In the genomic region with DNA sequence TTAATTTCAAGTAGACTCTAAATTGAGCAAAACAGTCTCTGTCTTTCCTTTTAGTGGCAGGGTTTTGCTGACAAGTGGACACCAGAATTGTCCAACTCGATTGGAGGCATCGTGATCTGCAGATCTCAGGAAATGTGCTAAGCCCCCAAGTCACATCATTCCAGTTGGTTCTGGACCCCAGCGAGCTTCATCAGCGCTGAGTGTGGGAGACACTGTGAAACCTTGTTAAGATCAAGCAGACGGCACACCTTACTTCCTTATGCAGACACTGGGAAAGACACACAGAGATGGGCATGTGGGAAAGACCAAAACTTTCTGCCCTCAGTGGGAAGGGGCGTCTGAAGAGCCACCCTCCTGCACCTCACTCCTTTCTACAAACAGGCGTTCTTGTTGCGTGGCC, we compare ENCODE assay signal across 37 cellular contexts.
"Had no signal": no experiment of that assay in that cellular context is flagged by ENCODE, and none has a peak within 500 bp of the region (broad histone marks: within the 10 kb centered on the region; RNA-seq: fewer than 3 reads in every experiment).

No MANE protein-coding gene starts in this region.

- H3K4me1 Mint-ChIP-seq: activated B cell treated with CpG ODN at 0.5 μM for 24 hours; activated CD4-positive, alpha-beta T cell treated with anti-CD3 and anti-CD28 coated beads, Interleukin-2, amount 10 ng/mL, durations not matched to agents 24 days and 14 days; activated naive CD8-positive, alpha-beta T cell treated with anti-CD3 and anti-CD28 coated beads, Interleukin-2, amount 10 ng/mL, durations not matched to agents 7 days and 5 days; activated naive CD8-positive, alpha-beta T cell treated with anti-CD3 and anti-CD28 coated beads, Interleukin-2, amount 50 U/mL, for 24 hours; activated T-helper 17 cell treated with anti-CD3 and anti-CD28 coated beads, Interleukin-2, amount 50 U/mL, for 72 hours; brain; central memory CD8-positive, alpha-beta T cell had no signal

- H3K9me3 Mint-ChIP-seq: activated B cell treated with CpG ODN at 0.5 μM for 24 hours; activated CD4-positive, alpha-beta memory T cell treated with anti-CD3 and anti-CD28 coated beads for 36 hours; activated CD4-positive, alpha-beta T cell treated with anti-CD3 and anti-CD28 coated beads, Interleukin-2, amount 10 ng/mL, durations not matched to agents 24 days and 14 days; activated CD8-positive, alpha-beta T cell treated with anti-CD3 and anti-CD28 coated beads for 36 hours; activated naive CD4-positive, alpha-beta T cell treated with anti-CD3 and anti-CD28 coated beads for 36 hours; activated naive CD4-positive, alpha-beta T cell treated with anti-CD3 and anti-CD28 coated beads, Interleukin-2, amount 50 U/mL, for 72 hours; activated naive CD8-positive, alpha-beta T cell treated with anti-CD3 and anti-CD28 coated beads, Interleukin-2, amount 10 ng/mL, durations not matched to agents 7 days and 5 days; activated naive CD8-positive, alpha-beta T cell treated with anti-CD3 and anti-CD28 coated beads, Interleukin-2, amount 50 U/mL, for 24 hours; activated T-cell treated with anti-CD3 and anti-CD28 coated beads, Interleukin-2, amount 50 U/mL, for 4 hours; activated T-helper 1 cell treated with anti-CD3 and anti-CD28 coated beads, Interleukin-12 subunit alpha, Interleukin-12 subunit beta, Interleukin-2, Interleukin-4 antibody, amounts not matched to agents 30 ng/mL and 10 ng/mL and 1 ng/mL, durations not matched to agents 14 hours and 24 hours and 36 hours; T-helper 1 cell treated with Interleukin-12 subunit alpha and Interleukin-12 subunit beta and Interleukin-4 antibody, amounts not matched to agents 30 μg/mL and 1 μg/mL, for 36 hours; T-helper 2 cell treated with Interferon-gamma antibody and Interleukin-4, amounts not matched to agents 5 μg/mL and 100 μg/mL, for 36 hours had no signal

- H3K27me3 ChIP-seq: ascending aorta had no signal

- H3K27me3 Mint-ChIP-seq: activated CD4-positive, alpha-beta T cell treated with anti-CD3 and anti-CD28 coated beads, Interleukin-2, amount 10 ng/mL, durations not matched to agents 24 days and 14 days; central memory CD8-positive, alpha-beta T cell had no signal

- H3K27ac ChIP-seq: ascending aorta, cardiac muscle cell, VCaP had no signal

- H3K4me3 ChIP-seq: ascending aorta, cardiac muscle cell had no signal

- H3K36me3 ChIP-seq: ascending aorta, cardiac muscle cell had no signal

- H3K9me3 ChIP-seq: ascending aorta had no signal

- H3K4me3 Mint-ChIP-seq: activated B cell treated with CpG ODN at 0.5 μM for 24 hours; activated CD4-positive, alpha-beta memory T cell treated with anti-CD3 and anti-CD28 coated beads for 36 hours; activated CD4-positive, alpha-beta T cell treated with anti-CD3 and anti-CD28 coated beads, Interleukin-2, amount 10 ng/mL, durations not matched to agents 24 days and 14 days; activated CD8-positive, alpha-beta T cell treated with anti-CD3 and anti-CD28 coated beads for 36 hours; activated naive CD4-positive, alpha-beta T cell treated with anti-CD3 and anti-CD28 coated beads for 36 hours; activated naive CD8-positive, alpha-beta T cell treated with anti-CD3 and anti-CD28 coated beads, Interleukin-2, amount 10 ng/mL, durations not matched to agents 7 days and 5 days; activated naive CD8-positive, alpha-beta T cell treated with anti-CD3 and anti-CD28 coated beads, Interleukin-2, amount 50 U/mL, for 24 hours; activated T-cell treated with anti-CD3 and anti-CD28 coated beads, Interleukin-2, amount 50 U/mL, for 4 hours; activated T-cell treated with anti-CD3 and anti-CD28 coated beads, Interleukin-2, amount 50 U/mL, for 72 hours; activated T-helper 1 cell treated with anti-CD3 and anti-CD28 coated beads, Interleukin-12 subunit alpha, Interleukin-12 subunit beta, Interleukin-2, Interleukin-4 antibody, amounts not matched to agents 30 ng/mL and 10 ng/mL and 1 ng/mL, durations not matched to agents 14 hours and 24 hours and 36 hours; activated T-helper 17 cell treated with anti-CD3 and anti-CD28 coated beads, Interleukin-2, amount 50 U/mL, for 72 hours; brain; central memory CD8-positive, alpha-beta T cell; T-helper 1 cell treated with Interleukin-12 subunit alpha and Interleukin-12 subunit beta and Interleukin-4 antibody, amounts not matched to agents 30 μg/mL and 1 μg/mL, for 36 hours; T-helper 2 cell treated with Interferon-gamma antibody and Interleukin-4, amounts not matched to agents 5 μg/mL and 100 μg/mL, for 36 hours had no signal

- H3K27ac Mint-ChIP-seq: activated B cell treated with CpG ODN at 0.5 μM for 24 hours; activated CD4-positive, alpha-beta memory T cell treated with anti-CD3 and anti-CD28 coated beads for 36 hours; activated CD4-positive, alpha-beta T cell treated with anti-CD3 and anti-CD28 coated beads, Interleukin-2, amount 10 ng/mL, durations not matched to agents 24 days and 14 days; activated CD8-positive, alpha-beta T cell treated with anti-CD3 and anti-CD28 coated beads for 36 hours; activated naive CD4-positive, alpha-beta T cell treated with anti-CD3 and anti-CD28 coated beads for 36 hours; activated naive CD4-positive, alpha-beta T cell treated with anti-CD3 and anti-CD28 coated beads, Interleukin-2, amount 50 U/mL, for 72 hours; activated naive CD8-positive, alpha-beta T cell treated with anti-CD3 and anti-CD28 coated beads, Interleukin-2, amount 10 ng/mL, durations not matched to agents 7 days and 5 days; activated naive CD8-positive, alpha-beta T cell treated with anti-CD3 and anti-CD28 coated beads, Interleukin-2, amount 50 U/mL, for 24 hours; activated T-cell treated with anti-CD3 and anti-CD28 coated beads, Interleukin-2, amount 50 U/mL, for 72 hours; activated T-helper 1 cell treated with anti-CD3 and anti-CD28 coated beads, Interleukin-12 subunit alpha, Interleukin-12 subunit beta, Interleukin-2, Interleukin-4 antibody, amounts not matched to agents 30 ng/mL and 10 ng/mL and 1 ng/mL, durations not matched to agents 14 hours and 24 hours and 36 hours; activated T-helper 17 cell treated with anti-CD3 and anti-CD28 coated beads, Interleukin-2, amount 50 U/mL, for 72 hours; brain; T-helper 1 cell treated with Interleukin-12 subunit alpha and Interleukin-12 subunit beta and Interleukin-4 antibody, amounts not matched to agents 30 μg/mL and 1 μg/mL, for 36 hours; T-helper 2 cell treated with Interferon-gamma antibody and Interleukin-4, amounts not matched to agents 5 μg/mL and 100 μg/mL, for 36 hours had no signal

- H3K4me1 ChIP-seq: ascending aorta had no signal

- DNase-seq: activated B cell treated with CpG ODN at 0.5 μM for 24 hours; activated CD4-positive, alpha-beta memory T cell treated with anti-CD3 and anti-CD28 coated beads for 36 hours; activated CD4-positive, alpha-beta T cell treated with anti-CD3 and anti-CD28 coated beads for 4 hours; activated CD4-positive, alpha-beta T cell treated with anti-CD3 and anti-CD28 coated beads, Interleukin-2, amount 10 ng/mL, durations not matched to agents 24 days and 14 days; activated CD4-positive, alpha-beta T cell treated with anti-CD3 and anti-CD28 coated beads, Interleukin-2, amount 50 U/mL, for 1 hour; activated CD4-positive, alpha-beta T cell treated with anti-CD3 and anti-CD28 coated beads, Interleukin-2, amount 50 U/mL, for 4 hours; activated CD4-positive, CD25-positive, alpha-beta regulatory T cell treated with anti-CD3 and anti-CD28 coated beads, Interleukin-2, amount 50 U/mL, for 72 hours; activated CD8-positive, alpha-beta memory T cell treated with anti-CD3 and anti-CD28 coated beads, Interleukin-2, amount 50 U/mL, for 4 hours; activated CD8-positive, alpha-beta T cell treated with anti-CD3 and anti-CD28 coated beads for 36 hours; activated effector memory CD4-positive, alpha-beta T cell treated with anti-CD3 and anti-CD28 coated beads, Interleukin-2, amount 50 U/mL, for 16 hours; activated gamma-delta T cell treated with Interleukin-2 at 50 U/mL for 16 hours; activated naive CD4-positive, alpha-beta T cell; activated naive CD4-positive, alpha-beta T cell treated with anti-CD3 and anti-CD28 coated beads for 36 hours; activated naive CD4-positive, alpha-beta T cell treated with anti-CD3 and anti-CD28 coated beads, Interleukin-2, amount 50 U/mL, for 16 hours; activated naive CD8-positive, alpha-beta T cell treated with anti-CD3 and anti-CD28 coated beads, Interleukin-2, amount 10 ng/mL, durations not matched to agents 7 days and 5 days; activated naive CD8-positive, alpha-beta T cell treated with anti-CD3 and anti-CD28 coated beads, Interleukin-2, amount 50 U/mL, for 24 hours; activated T-cell treated with anti-CD3 and anti-CD28 coated beads for 4 hours; activated T-cell treated with anti-CD3 and anti-CD28 coated beads, Interleukin-2, amount 50 U/mL, for 1 hour; activated T-cell treated with anti-CD3 and anti-CD28 coated beads, Interleukin-2, amount 50 U/mL, for 4 hours; activated T-cell treated with anti-CD3 and anti-CD28 coated beads, Interleukin-2, amount 50 U/mL, for 72 hours; amygdala; anterior cingulate cortex; caudate nucleus; cerebellar nuclear complex; T-helper 1 cell; T-helper 2 cell; T-helper 9 cell had no signal

- H3K36me3 Mint-ChIP-seq: activated CD4-positive, alpha-beta memory T cell treated with anti-CD3 and anti-CD28 coated beads for 36 hours; activated naive CD4-positive, alpha-beta T cell treated with anti-CD3 and anti-CD28 coated beads, Interleukin-2, amount 50 U/mL, for 72 hours; activated naive CD8-positive, alpha-beta T cell treated with anti-CD3 and anti-CD28 coated beads, Interleukin-2, amount 10 ng/mL, durations not matched to agents 7 days and 5 days; brain had no signal
